1 cellular context compared by ENCODE assay signal in genomic region chr3:153052096-153052460, GRCh38.
A peak's percentile ranks its signal among the peaks of the same experiment; 100 is the strongest.
TF ChIP-seq lines count a peak whose summit lies in the region.

No MANE protein-coding gene starts in this region.

TF ChIP-seq in K562, 482 proteins besides CTCF, POLR2A, EP300 and RAD21 (continued from another document and continues in another):
- no peak for TF ChIP-seq ADNP (tag; IDR thresholded peaks at IDR 0.05)
- TF ChIP-seq DDX20 (tag; IDR thresholded peaks at IDR 0.05; ENCODE audit: low read depth): no peak
- no peak for TF ChIP-seq MTA1 (IDR thresholded peaks at IDR 0.05; ENCODE audit: borderline replicate concordance)
- TF ChIP-seq STAG1 (CRISPR knock-in tag; IDR thresholded peaks at IDR 0.05; ENCODE audit: borderline replicate concordance): no peak
- TF ChIP-seq NR2C2 (CRISPR knock-in tag; IDR thresholded peaks at IDR 0.05): no peak
- TF ChIP-seq NR2C2 (tag; IDR thresholded peaks at IDR 0.05): peak; percentile 40; the same call in 1 of the 2 replicates
- no peak for TF ChIP-seq TCF15 (CRISPR knock-in tag; IDR thresholded peaks at IDR 0.05)
- no peak for TF ChIP-seq SMARCC2 (IDR thresholded peaks at IDR 0.05; ENCODE audit: low read depth)
- peak; percentile 42; the same call in 1 of the 2 replicates for TF ChIP-seq CHD2 (IDR thresholded peaks at IDR 0.05; ENCODE audit: low read depth, low read length)
- no peak for TF ChIP-seq ZNF124 (CRISPR knock-in tag; IDR thresholded peaks at IDR 0.05)
- peak; percentile 71 for TF ChIP-seq NCOR1 (IDR thresholded peaks at IDR 0.05)
- TF ChIP-seq CREB1 (IDR thresholded peaks at IDR 0.05): no peak; the same call in 1 of the 2 replicates
- TF ChIP-seq CREB1 (CRISPR knock-in tag; IDR thresholded peaks at IDR 0.05): no peak
- 0 out of 2 replicates have a peak, but pooled peaks have one; percentile 9 for TF ChIP-seq ELF4 (CRISPR knock-in tag; IDR thresholded peaks at IDR 0.05)
- TF ChIP-seq RBM25 (IDR thresholded peaks at IDR 0.05; ENCODE audit: low read depth, low read length, severe bottlenecking): no peak
- TF ChIP-seq MXI1 (IDR thresholded peaks at IDR 0.05; ENCODE audit: low read depth, low read length): no peak
- TF ChIP-seq TAF1 (IDR thresholded peaks at IDR 0.05; ENCODE audit: control insufficient read depth, extremely low read depth, insufficient read depth, low read length, severe bottlenecking): peak; percentile 16
- no peak for TF ChIP-seq FOXJ3 (CRISPR knock-in tag; IDR thresholded peaks at IDR 0.05)
- no peak for TF ChIP-seq THAP7 (CRISPR knock-in tag; IDR thresholded peaks at IDR 0.05)
- peak; percentile 22; the same call in 1 of the 2 replicates for TF ChIP-seq SUPT5H (IDR thresholded peaks at IDR 0.05)
- no peak; the same call in 1 of the 2 replicates for TF ChIP-seq CREM (IDR thresholded peaks at IDR 0.05; ENCODE audit: low read depth)
- TF ChIP-seq ARID3B (CRISPR knock-in tag; IDR thresholded peaks at IDR 0.05; ENCODE audit: borderline replicate concordance): no peak
- peak; percentile 21 for TF ChIP-seq POLR2B (IDR thresholded peaks at IDR 0.05; ENCODE audit: low read depth, partially characterized antibody)
- no peak for TF ChIP-seq NR4A1 (CRISPR knock-in tag; IDR thresholded peaks at IDR 0.05)
- peak; percentile 87; the same call in 1 of the 2 replicates for TF ChIP-seq NR4A1 (tag; IDR thresholded peaks at IDR 0.05)
- no peak for TF ChIP-seq AFF1 (IDR thresholded peaks at IDR 0.05; ENCODE audit: low read depth in 1 of 2, partially characterized antibody in 2 of 2)
- no peak for TF ChIP-seq KLF13 (tag; IDR thresholded peaks at IDR 0.05; ENCODE audit: borderline replicate concordance, low read depth)
- TF ChIP-seq CSDE1 (IDR thresholded peaks at IDR 0.05): no peak
- TF ChIP-seq PHF21A (IDR thresholded peaks at IDR 0.05; ENCODE audit: borderline replicate concordance, low read depth): no peak
- no peak for TF ChIP-seq E2F4 (CRISPR knock-in tag; IDR thresholded peaks at IDR 0.05; ENCODE audit: low read depth)
- TF ChIP-seq CTBP1 (IDR thresholded peaks at IDR 0.05; ENCODE audit: borderline replicate concordance): 0 out of 2 replicates have a peak, but pooled peaks have one; percentile 9
- peak; percentile 53 for TF ChIP-seq PKNOX1 (IDR thresholded peaks at IDR 0.05)
- TF ChIP-seq ZNF79 (CRISPR knock-in tag; IDR thresholded peaks at IDR 0.05; ENCODE audit: low read depth): no peak
- TF ChIP-seq HMG20A (CRISPR knock-in tag; conservative IDR thresholded peaks at IDR 0.05): no peak
- TF ChIP-seq RBM14 (IDR thresholded peaks at IDR 0.05; ENCODE audit: borderline replicate concordance, insufficient read depth, low read depth, low read length): no peak
- no peak for TF ChIP-seq CHD1 (IDR thresholded peaks at IDR 0.05; ENCODE audit: low read length)
- no peak for TF ChIP-seq POLR2AphosphoS2 (IDR thresholded peaks at IDR 0.05; ENCODE audit: low read length)
- TF ChIP-seq ZNF589 (CRISPR knock-in tag; IDR thresholded peaks at IDR 0.05; ENCODE audit: low read depth): peak; percentile 73; the same call in 1 of the 2 replicates
- no peak for TF ChIP-seq KLF1 (tag; IDR thresholded peaks at IDR 0.05)
- no peak; the same call in 1 of the 2 replicates for TF ChIP-seq ZNF584 (CRISPR knock-in tag; IDR thresholded peaks at IDR 0.05; ENCODE audit: low read depth)
- peak; percentile 38 to 59; a peak in 2 of 4 replicates for TF ChIP-seq FOXK2 (conservative IDR thresholded peaks at IDR 0.05 in 1 of 2, IDR thresholded peaks at IDR 0.05 in 1 of 2; ENCODE audit: low read depth in 2 of 2)
- TF ChIP-seq ZNF785 (CRISPR knock-in tag; IDR thresholded peaks at IDR 0.05): no peak
- no peak for TF ChIP-seq SIN3A (IDR thresholded peaks at IDR 0.05; ENCODE audit: borderline replicate concordance in 2 of 2, control insufficient read depth in 1 of 2, low read depth in 2 of 2, low read length in 2 of 2)
- no peak for TF ChIP-seq USF2 (CRISPR knock-in tag; IDR thresholded peaks at IDR 0.05)
- TF ChIP-seq ZNF224 (CRISPR knock-in tag; IDR thresholded peaks at IDR 0.05): no peak
- TF ChIP-seq TAF9B (IDR thresholded peaks at IDR 0.05; ENCODE audit: partially characterized antibody): peak; percentile 3
- TF ChIP-seq MLX (CRISPR knock-in tag; conservative IDR thresholded peaks at IDR 0.05): no peak
- TF ChIP-seq TRIM24 (IDR thresholded peaks at IDR 0.05): peak in 1 of 2 experiments; percentile 31; a peak in 1 of 4 replicates
- no peak for TF ChIP-seq ARID2 (IDR thresholded peaks at IDR 0.05)
- TF ChIP-seq CBX2 (IDR thresholded peaks at IDR 0.05; ENCODE audit: insufficient read depth, low read length, poor library complexity, severe bottlenecking): no peak
- TF ChIP-seq TSHZ1 (CRISPR knock-in tag; IDR thresholded peaks at IDR 0.05): no peak
- TF ChIP-seq HSF4 (CRISPR knock-in tag; IDR thresholded peaks at IDR 0.05; ENCODE audit: borderline replicate concordance): peak; percentile 60; the same call in 1 of the 2 replicates
- no peak for TF ChIP-seq SRSF3 (IDR thresholded peaks at IDR 0.05; ENCODE audit: insufficient read depth, low read length)
- TF ChIP-seq PHTF2 (CRISPR knock-in tag; IDR thresholded peaks at IDR 0.05): no peak
- no peak for TF ChIP-seq NCOA1 (IDR thresholded peaks at IDR 0.05; ENCODE audit: low read depth)
- TF ChIP-seq ZNF24 (IDR thresholded peaks at IDR 0.05): no peak
- no peak for TF ChIP-seq NR2F6 (CRISPR knock-in tag; IDR thresholded peaks at IDR 0.05)
- TF ChIP-seq ZSCAN29 (IDR thresholded peaks at IDR 0.05): no peak
- peak; percentile 20; the same call in 1 of the 2 replicates for TF ChIP-seq NFIC (IDR thresholded peaks at IDR 0.05)
